ENCODE assay signal across 26 cellular contexts in the genomic region with DNA sequence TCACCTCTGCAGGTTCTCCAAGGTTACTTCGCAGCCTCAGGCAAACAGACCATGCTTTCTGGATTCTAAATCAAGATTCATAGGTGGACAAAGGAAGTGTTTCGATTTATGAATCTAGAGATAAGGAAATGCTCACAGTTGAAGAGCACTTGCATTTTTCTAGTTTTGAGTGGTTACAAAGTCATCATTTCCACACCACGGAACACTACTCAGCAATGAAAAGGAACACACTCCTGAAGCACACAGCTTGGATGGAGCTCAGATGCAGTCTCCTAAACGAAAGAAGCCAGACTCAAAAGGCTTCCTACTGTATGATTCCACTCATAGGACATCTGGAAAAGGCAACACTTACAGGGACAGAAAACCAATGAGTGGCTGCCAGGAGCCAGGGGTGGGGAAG. TPM values are rescaled to one million over a fixed set of nuclear protein-coding genes. Genes with fewer than 3 reads are reported as not detected.
DNase-seq lines count a peak whose midpoint lies in the region; ATAC-seq, FAIRE-seq and TF ChIP-seq lines count a peak whose summit lies in the region.
"Had no signal": no experiment of that assay in that cellular context is flagged by ENCODE, and none has a peak within 500 bp of the region (broad histone marks: within the 10 kb centered on the region; RNA-seq: fewer than 3 reads in every experiment).

No MANE protein-coding gene starts in this region.

- H3K4me1 ChIP-seq in HepG2 (ENCODE audit: insufficient read depth, low read length) = peaks cover 96% of the 10 kb centered on the region
- peaks cover 0 to 88% (median 39%) of the 10 kb centered on the region in 4 donors for H3K4me1 ChIP-seq in right lobe of liver
- peaks cover 0 to 1% of the 10 kb centered on the region in 2 experiments; a peak in 2 of 5 replicates for H3K4me1 ChIP-seq in K562 (replicated peaks in 1 of 2; ENCODE audit: control insufficient read depth in 2 of 2, insufficient read depth in 2 of 2, low read length in 2 of 2)
- H3K4me1 ChIP-seq in liver (ENCODE audit: control insufficient read depth in 4 of 4, insufficient read depth in 4 of 4, low read length in 3 of 4) = peaks cover 21 to 87% (median 72%) of the 10 kb centered on the region in 4 donors
- H3K4me1 ChIP-seq in naive thymus-derived CD4-positive, alpha-beta T cell (ENCODE audit: control insufficient read depth in 2 of 2, insufficient read depth in 2 of 2, low read length in 2 of 2) = no peaks in the 10 kb centered on the region

- H3K4me2 ChIP-seq in HepG2 (ENCODE audit: low read depth, low read length) (no peak overlapping the region), K562 (ENCODE audit: insufficient read depth, low read length) (no peak overlapping the region)
- H3K4me2 ChIP-seq: KMS-11 had no signal

- no peaks in the 10 kb centered on the region for H3K27me3 Mint-ChIP-seq in naive thymus-derived CD4-positive, alpha-beta T cell

- POLR2A ChIA-PET in HepG2 (lab: Yijun Ruan, JAX) = interaction anchor here (0.8 to 1.9 kb wide), 3 partner anchors 14 to 32 kb away, joined by 5 to 6 read pairs (median 5); a partner anchor contains a TSS
- POLR2A ChIA-PET in K562 (lab: Yijun Ruan, JAX) = interaction anchor here (0.7 kb wide), 1 partner anchor 21 kb away, joined by 3 read pairs; no protein-coding TSS in a partner anchor
- POLR2A ChIA-PET in naive thymus-derived CD4-positive, alpha-beta T cell (lab: Charles Lee) = no interaction called here

- H3K9ac ChIP-seq in HepG2 (ENCODE audit: insufficient read depth, low read depth, low read length) (no peak overlapping the region), K562 (ENCODE audit: insufficient read depth in 1 of 2, low read depth in 2 of 2, low read length in 2 of 2) (no peak overlapping the region), liver (ENCODE audit: low read depth in 1 of 2, low read length in 2 of 2) (no peak overlapping the region)
- H3K9ac ChIP-seq: KMS-11 had no signal

- TF ChIP-seq EP300 in HepG2 (IDR thresholded peaks at IDR 0.05; ENCODE audit: low read depth in 2 of 2, low read length in 2 of 2) (no peak), HepG2 (CRISPR knock-in tag; IDR thresholded peaks at IDR 0.05; ENCODE audit: borderline replicate concordance) (no peak), K562 (IDR thresholded peaks at IDR 0.05; ENCODE audit: low read length) (no peak)

- no peak for TF ChIP-seq POLR2A in HepG2 (IDR thresholded peaks at IDR 0.05; ENCODE audit: insufficient read depth in 1 of 2, low read depth in 2 of 2, low read length in 2 of 2)
- TF ChIP-seq POLR2A in right lobe of liver (IDR thresholded peaks at IDR 0.05) = no peak
- TF ChIP-seq POLR2A in K562 (conservative IDR thresholded peaks at IDR 0.05) = no peak

- DNase-seq in HepG2 (ENCODE audit: low spot score) = no peak
- no peak for DNase-seq in right lobe of liver
- no peak for DNase-seq in K562 (ENCODE audit: extremely low read depth in 1 of 4, low spot score in 3 of 4)
- DNase-seq in urothelium cell line (ENCODE audit: low spot score) = no peak
- DNase-seq in D721Med (ENCODE audit: insufficient read length, low spot score) = no peak
- no peak for DNase-seq in naive thymus-derived CD4-positive, alpha-beta T cell
- DNase-seq: 8988T; AML-193; CD8-positive, alpha-beta memory T cell; DMS53; GDM1; NCI-H1105; NCI-H2081; NCI-H2171 treated with DMSO at 0.1 percent for 48 hours; NCI-H446; NCI-H526; OCI-M1; SHP77 had no signal

- no peaks in the 10 kb centered on the region for H3K9me3 ChIP-seq in HepG2 (ENCODE audit: low read length)
- H3K9me3 ChIP-seq in right lobe of liver = no peaks in the 10 kb centered on the region
- no peaks in the 10 kb centered on the region for H3K9me3 ChIP-seq in K562 (replicated peaks; ENCODE audit: control insufficient read depth, insufficient read depth, low read depth, low read length)
- H3K9me3 ChIP-seq in liver (ENCODE audit: control insufficient read depth in 4 of 4, low read length in 3 of 4) = no peaks in the 10 kb centered on the region
- H3K9me3 ChIP-seq in naive thymus-derived CD4-positive, alpha-beta T cell (ENCODE audit: control insufficient read depth in 2 of 3, low read length in 3 of 3) = no peaks in the 10 kb centered on the region

- TF ChIP-seq RAD21 in HepG2 (CRISPR knock-in tag; IDR thresholded peaks at IDR 0.05) (no peak), K562 (CRISPR knock-in tag; conservative IDR thresholded peaks at IDR 0.05 in 1 of 2, IDR thresholded peaks at IDR 0.05 in 1 of 2) (no peak), liver (IDR thresholded peaks at IDR 0.05) (no peak)

- FAIRE-seq in HepG2 (lab: Jason Lieb, UNC) = no peak
- FAIRE-seq in K562 (lab: Jason Lieb, UNC) = no peak
- peak; percentile 65 for FAIRE-seq in urothelium cell line (lab: Jason Lieb, UNC)
- FAIRE-seq in D721Med (lab: Jason Lieb, UNC) = no peak
- FAIRE-seq: GM19239, H54, RCC 7860 had no signal

- no peaks in the 10 kb centered on the region for H4K20me1 ChIP-seq in HepG2 (ENCODE audit: insufficient read depth, low read length)
- H4K20me1 ChIP-seq in K562 (replicated peaks; ENCODE audit: control insufficient read depth, insufficient read depth, low read length) = no peaks in the 10 kb centered on the region

- H3K36me3 ChIP-seq in HepG2 (replicated peaks in 1 of 2; ENCODE audit: control insufficient read depth in 1 of 2, insufficient read depth in 2 of 2, low read length in 2 of 2) = no peaks in the 10 kb centered on the region
- H3K36me3 ChIP-seq in right lobe of liver = no peaks in the 10 kb centered on the region
- H3K36me3 ChIP-seq in K562 (ENCODE audit: control insufficient read depth, insufficient read depth, low read length) = no peaks in the 10 kb centered on the region
- H3K36me3 ChIP-seq in liver (ENCODE audit: control insufficient read depth in 4 of 4, insufficient read depth in 3 of 4, low read depth in 1 of 4, low read length in 3 of 4) = no peaks in the 10 kb centered on the region
- H3K36me3 ChIP-seq in naive thymus-derived CD4-positive, alpha-beta T cell (ENCODE audit: control insufficient read depth in 2 of 3, insufficient read depth in 3 of 3, low read length in 3 of 3) = no peaks in the 10 kb centered on the region

- no peaks in the 10 kb centered on the region for H3K36me3 Mint-ChIP-seq in naive thymus-derived CD4-positive, alpha-beta T cell
- H3K36me3 Mint-ChIP-seq: CD8-positive, alpha-beta memory T cell had no signal

- TF ChIP-seq CTCF in HepG2 (CRISPR knock-in tag; IDR thresholded peaks at IDR 0.05) (no peak), right lobe of liver (IDR thresholded peaks at IDR 0.05) (no peak), K562 (IDR thresholded peaks at IDR 0.05 in 2 of 3, conservative IDR thresholded peaks at IDR 0.05 in 1 of 3; ENCODE audit: insufficient read depth in 2 of 3, low read depth in 1 of 3, low read length in 3 of 3) (no peak), liver (IDR thresholded peaks at IDR 0.05; ENCODE audit: low read depth, low read length, missing input control) (no peak), D721Med (IDR thresholded peaks at IDR 0.05; ENCODE audit: insufficient read depth, missing control alignments) (no peak)

- H3K79me2 ChIP-seq in HepG2 (ENCODE audit: insufficient read depth, low read length) = no peaks in the 10 kb centered on the region
- H3K79me2 ChIP-seq in K562 (ENCODE audit: control insufficient read depth, insufficient read depth, low read length) = no peaks in the 10 kb centered on the region

- no peak overlapping the region for H3K27ac Mint-ChIP-seq in naive thymus-derived CD4-positive, alpha-beta T cell
- H3K27ac Mint-ChIP-seq: CD8-positive, alpha-beta memory T cell had no signal

- in situ Hi-C loops in HepG2 (cut with HindIII; ENCODE audit: extremely low pct_ligation_motif_present, low pct_unique_long_range_greater_than_20kb) (no loop called here), K562 (cut with MboI) (no loop called here)

- 91% methylated on average over 4 of the region's 4 CpGs for WGBS in HepG2 (ENCODE audit: low lambda C conversion rate)
- 59% methylated on average over 3 of the region's 4 CpGs for WGBS in right lobe of liver (ENCODE audit: insufficient coverage, low coverage, low lambda C conversion rate, missing lambda C conversion rate)
- WGBS in K562 (ENCODE audit: insufficient coverage, low coverage, missing lambda C conversion rate) = 11% methylated on average over 4 of the region's 4 CpGs
- 85% methylated on average over 4 of the region's 4 CpGs for WGBS in liver

- no peak for ATAC-seq in HepG2
- no peak for ATAC-seq in right lobe of liver
- no peak for ATAC-seq in K562
- ATAC-seq in HG03460 (IDR thresholded peaks at IDR 0.05; ENCODE audit: unreplicated experiment) = no peak
- ATAC-seq in naive thymus-derived CD4-positive, alpha-beta T cell = no peak

- H2AFZ ChIP-seq in HepG2 (ENCODE audit: low read length) = no peak overlapping the region
- H2AFZ ChIP-seq in K562 (ENCODE audit: low read depth, low read length) = no peak overlapping the region

- H3K4me3 ChIP-seq in HepG2 (replicated peaks in 1 of 3; ENCODE audit: insufficient read depth in 1 of 3, low read depth in 2 of 3, low read length in 3 of 3) (no peak overlapping the region), right lobe of liver (no peak overlapping the region), K562 (no peak overlapping the region), liver (ENCODE audit: low read depth in 1 of 3, low read length in 3 of 3) (no peak overlapping the region)
- H3K4me3 ChIP-seq in naive thymus-derived CD4-positive, alpha-beta T cell (ENCODE audit: low read length) = no peak overlapping the region

- H3K27ac ChIP-seq in HepG2 (ENCODE audit: extremely low read length, insufficient read depth, low read length) (peak overlapping the region; percentile 45), right lobe of liver (peak overlapping the region in 1 of 3 donors; percentile 81), K562 (ENCODE audit: extremely low read depth, low read depth, low read length) (no peak overlapping the region), liver (ENCODE audit: low read depth in 1 of 2, low read length in 2 of 2) (peak overlapping the region; percentile 49 to 61)
- H3K27ac ChIP-seq in naive thymus-derived CD4-positive, alpha-beta T cell (ENCODE audit: low read depth, low read length) = no peak overlapping the region
- H3K27ac ChIP-seq: C4-2B, HL-60, KMS-11 had no signal

- intact Hi-C loops in HepG2 (cut with micrococcal nuclease; ENCODE audit: unreplicated experiment) (no loop called here), right lobe of liver (cut with DNase I) (no loop called here), K562 (cut with micrococcal nuclease) (no loop called here)
- intact Hi-C loops in naive thymus-derived CD4-positive, alpha-beta T cell (cut with micrococcal nuclease) = no loop called here

- H3K9me3 Mint-ChIP-seq in naive thymus-derived CD4-positive, alpha-beta T cell = no peaks in the 10 kb centered on the region
- H3K9me3 Mint-ChIP-seq: CD8-positive, alpha-beta memory T cell had no signal

- CTCF ChIA-PET in HepG2 (lab: Yijun Ruan, JAX; ENCODE audit: low intra/inter-chr PET ratio, low total read pairs) = interaction anchor here (2.7 kb wide), 1 partner anchor 57 kb away, joined by 19 read pairs; no protein-coding TSS in a partner anchor
- CTCF ChIA-PET in K562 (lab: Yijun Ruan, JAX; ENCODE audit: low intra/inter-chr PET ratio) = no interaction called here
- CTCF ChIA-PET in naive thymus-derived CD4-positive, alpha-beta T cell (lab: Charles Lee) = no interaction called here

- no peaks in the 10 kb centered on the region for H3K9me1 ChIP-seq in K562 (ENCODE audit: control insufficient read depth, insufficient read depth, low read length)

- no peak overlapping the region for H3K4me3 Mint-ChIP-seq in naive thymus-derived CD4-positive, alpha-beta T cell
- H3K4me3 Mint-ChIP-seq: CD8-positive, alpha-beta memory T cell had no signal

- BruUV-seq in HepG2 (replicated peaks; lab: Mats Ljungman, UMichigan) = no TSS peak
- no TSS peak for BruUV-seq in K562 (replicated peaks; lab: Mats Ljungman, UMichigan)

- no peaks in the 10 kb centered on the region for H3K4me1 Mint-ChIP-seq in naive thymus-derived CD4-positive, alpha-beta T cell
- H3K4me1 Mint-ChIP-seq: CD8-positive, alpha-beta memory T cell had no signal

- H3K27me3 ChIP-seq in HepG2 (ENCODE audit: control insufficient read depth in 1 of 2, insufficient read depth in 2 of 2, low read length in 2 of 2) = no peaks in the 10 kb centered on the region
- H3K27me3 ChIP-seq in right lobe of liver = no peaks in the 10 kb centered on the region
- H3K27me3 ChIP-seq in K562 (ENCODE audit: control insufficient read depth in 2 of 2, insufficient read depth in 2 of 2, low read length in 2 of 2) = peaks cover 0 to 19% of the 10 kb centered on the region in 2 experiments; a peak in 4 of 5 replicates
- H3K27me3 ChIP-seq in liver (ENCODE audit: control insufficient read depth in 4 of 4, insufficient read depth in 4 of 4, low read length in 3 of 4) = no peaks in the 10 kb centered on the region
- H3K27me3 ChIP-seq in naive thymus-derived CD4-positive, alpha-beta T cell (ENCODE audit: control insufficient read depth in 2 of 2, insufficient read depth in 2 of 2, low read length in 2 of 2) = no peaks in the 10 kb centered on the region

RNA-seq across cellular contexts. Expression of a gene that starts 31.7 kb away (rescaled TPM):
- total RNA-seq in HepG2 (2016; rRNA removed; fragmentation: Illumina TruSeq; extraction: Trizol) = 47.5 and 119 TPM in 2 replicates
- total RNA-seq in HepG2 (2016; cell fraction: cytosol; rRNA removed; fragmentation: Illumina TruSeq; extraction: Trizol; ENCODE audit: low read depth) = 9.3 and 11.1 TPM in 2 replicates
- 45.4 and 119 TPM in 2 replicates for total RNA-seq in HepG2 (2016; cell fraction: insoluble cytoplasmic fraction; rRNA removed; fragmentation: Illumina TruSeq; extraction: Trizol)
- total RNA-seq in HepG2 (2016; cell fraction: membrane; rRNA removed; fragmentation: Illumina TruSeq; extraction: Trizol) = 27.4 and 30.5 TPM in 2 replicates
- total RNA-seq in HepG2 (2016; cell fraction: nucleus; rRNA removed; fragmentation: Illumina TruSeq; extraction: Trizol) = 90.3 and 111 TPM in 2 replicates
- 108 and 113 TPM in 2 replicates for polyA plus RNA-seq in HepG2 (2011; rRNA removed)
- 78.7 and 130 TPM in 2 replicates for polyA plus RNA-seq in HepG2 (2011; cell fraction: cytosol; rRNA removed)
- 66.7 and 76.2 TPM in 2 replicates for polyA plus RNA-seq in HepG2 (2011; cell fraction: nucleus; rRNA removed)
- 44.8 and 48.6 TPM in 2 replicates for polyA plus RNA-seq in HepG2 (2012)
- 8.7 TPM in 2 replicates for polyA plus RNA-seq in HepG2 (2016; cell fraction: cytosol; fragmentation: Illumina TruSeq; extraction: Trizol; ENCODE audit: low read depth)
- 49.7 and 54.3 TPM in 2 replicates for polyA plus RNA-seq in HepG2 (2016; cell fraction: insoluble cytoplasmic fraction; fragmentation: Illumina TruSeq; extraction: Trizol; ENCODE audit: low read depth)
- 17.8 and 18.0 TPM in 2 replicates for polyA plus RNA-seq in HepG2 (2016; cell fraction: membrane; fragmentation: Illumina TruSeq; extraction: Trizol; ENCODE audit: low read depth)
- 156 and 173 TPM in 2 replicates for polyA plus RNA-seq in HepG2 (2016; cell fraction: nucleus; fragmentation: Illumina TruSeq; extraction: Trizol; ENCODE audit: insufficient read depth, low read depth)
- 13.0 and 159 TPM in 2 replicates for polyA minus RNA-seq in HepG2 (2011; rRNA and poly(A)+ RNA removed; ENCODE audit: low replicate concordance)
- 69.2 and 73.2 TPM in 2 replicates for polyA minus RNA-seq in HepG2 (2011; cell fraction: cytosol; rRNA and poly(A)+ RNA removed)
- polyA minus RNA-seq in HepG2 (2011; cell fraction: nucleus; rRNA and poly(A)+ RNA removed) = 14.8 and 16.3 TPM in 2 replicates
- total RNA-seq in right lobe of liver = 100 to 1,000 TPM; 260 to 452 (median 415) TPM
- total RNA-seq in K562 (2011; cell fraction: chromatin; rRNA removed; ENCODE audit: low replicate concordance) = 0.28 and 0.90 TPM in 2 replicates
- total RNA-seq in K562 (2011; cell fraction: nucleolus; rRNA removed) = 0.39 and 1.3 TPM in 2 replicates
- total RNA-seq in K562 (2011; cell fraction: nucleoplasm; rRNA removed) = 0.37 and 0.46 TPM in 2 replicates
- 1.5 and 1.7 TPM in 2 replicates for total RNA-seq in K562 (2014; rRNA removed)
- total RNA-seq in K562 (2014; rRNA removed; fragmentation: Illumina TruSeq; extraction: Trizol) = 0.35 and 0.40 TPM in 2 replicates
- total RNA-seq in K562 (2015; rRNA removed; fragmentation: Illumina TruSeq; extraction: Trizol) = 1.4 and 1.6 TPM in 2 replicates
- total RNA-seq in K562 (2021) = 2.7 TPM in 2 replicates
- polyA plus RNA-seq in K562 (2011; rRNA removed) = 0.39 and 2.7 TPM in 2 replicates
- polyA plus RNA-seq in K562 (2011; cell fraction: cytosol; rRNA removed) = 2.3 and 2.9 TPM in 2 replicates
- polyA plus RNA-seq in K562 (2011; cell fraction: nucleus; rRNA removed) = 0.34 and 2.7 TPM in 2 replicates
- 0.86 and 0.90 TPM in 2 replicates for polyA plus RNA-seq in K562 (2012)
- 0.49 and 1.2 TPM in 2 replicates for polyA plus RNA-seq in K562 (2014; fragmentation: Illumina TruSeq; extraction: Trizol)
- under 1 TPM; 0.06 to 0.14 TPM for polyA plus RNA-seq in K562 (2014; fragmentation: Nextera tagmentation; extraction: Ambion mirVana)
- 1.1 and 1.8 TPM in 2 replicates for polyA plus RNA-seq in K562 (2014; rRNA removed)
- polyA minus RNA-seq in K562 (2011; rRNA and poly(A)+ RNA removed) = 0.39 and 1.3 TPM in 2 replicates
- polyA minus RNA-seq in K562 (2011; cell fraction: cytosol; rRNA and poly(A)+ RNA removed) = 0.57 and 3.1 TPM in 2 replicates
- 0.13 and 0.56 TPM in 2 replicates for polyA minus RNA-seq in K562 (2011; cell fraction: nucleus; rRNA and poly(A)+ RNA removed)
- 100 to 1,000 TPM in 1 of 2 donors, 10 to 100 TPM in 1; 99.6 to 269 TPM for total RNA-seq in liver
- 100 to 1,000 TPM; 124 to 363 TPM for polyA plus RNA-seq in liver
- total RNA-seq in naive thymus-derived CD4-positive, alpha-beta T cell = under 1 TPM in 3 of 5 experiments, not detected in 2; 0.12 to 0.37 (median 0.22) TPM
- not detected for polyA plus RNA-seq in naive thymus-derived CD4-positive, alpha-beta T cell
- polyA plus RNA-seq: CD8-positive, alpha-beta memory T cell had no signal

Comparison
In these comparisons a context has a peak if more than half of its experiments do, and no peak if none do; other contexts are left out.
1. H3K27ac ChIP-seq: peak in HepG2 (single experiment) and liver (2 of 2); none in K562 (single experiment) and naive thymus-derived CD4-positive, alpha-beta T cell (single experiment).